In genomic region chr3:58386966-58387365, GRCh38 we compare ENCODE assay signal across 10 cellular contexts. TPM values are rescaled to one million over a fixed set of nuclear protein-coding genes. Genes with fewer than 3 reads are reported as not detected.
DNase-seq lines count a peak whose midpoint lies in the region; ATAC-seq, FAIRE-seq and TF ChIP-seq lines count a peak whose summit lies in the region.
"Had no signal": no experiment of that assay in that cellular context is flagged by ENCODE, and none has a peak within 500 bp of the region (broad histone marks: within the 10 kb centered on the region; RNA-seq: fewer than 3 reads in every experiment).

No MANE protein-coding gene starts in this region.

- H3K4me2 ChIP-seq in GM23248 (ENCODE audit: unreplicated experiment) (peak overlapping the region; percentile 25), astrocyte (ENCODE audit: low read length) (peak overlapping the region; percentile 34)

- no peaks in the 10 kb centered on the region for H3K79me2 ChIP-seq in GM23248 (ENCODE audit: insufficient read depth)
- H3K79me2 ChIP-seq in astrocyte (ENCODE audit: insufficient read depth, low read length), result no peaks in the 10 kb centered on the region

- DNase-seq in GM23248 (peak; percentile 81), astrocyte (ENCODE audit: low read depth) (peak; percentile 83), hypothalamus (lab: John Stamatoyannopoulos, UW) (peak in 36 of 51 donors; percentile 7 to 92 (median 62)), sigmoid colon (no peak), NCI-H1417 treated with DMSO at 0.1 percent for 48 hours (lab: John Stamatoyannopoulos, UW) (no peak)
- DNase-seq in activated CD4-positive, alpha-beta T cell treated with anti-CD3 and anti-CD28 coated beads, Interleukin-2, amount 50 U/mL, for 48 hours, result no peak
- DNase-seq: MV-4-11 had no signal

- peak overlapping the region; percentile 61 for H3K9ac ChIP-seq in GM23248
- peak overlapping the region; percentile 66 for H3K9ac ChIP-seq in astrocyte (ENCODE audit: low read length)

- peaks cover 75% of the 10 kb centered on the region for H3F3A ChIP-seq in GM23248 (ENCODE audit: insufficient read depth)

- H3K36me3 Mint-ChIP-seq in astrocyte (ENCODE audit: low read depth, unreplicated experiment), result no peaks in the 10 kb centered on the region

- intact Hi-C loops in sigmoid colon (cut with DNase I), result no loop called here

- TF ChIP-seq POLR2A in sigmoid colon (IDR thresholded peaks at IDR 0.05), result no peak

- TF ChIP-seq EP300 in sigmoid colon (IDR thresholded peaks at IDR 0.05), result no peak

- 16 to 23% methylated on average over 3 of the region's 3 CpGs for WGBS in GM23248 (ENCODE audit: low coverage in 1 of 2, low lambda C conversion rate in 2 of 2, missing lambda C conversion rate in 2 of 2), 2 experiments
- 69 to 85% methylated on average over 3 of the region's 3 CpGs for WGBS in sigmoid colon, 2 donors

- no peak for ATAC-seq in GM21447 (IDR thresholded peaks at IDR 0.05; ENCODE audit: unreplicated experiment)
- ATAC-seq in GM18873 (IDR thresholded peaks at IDR 0.05; ENCODE audit: low FRiP score, unreplicated experiment), result no peak

- H3K9me2 ChIP-seq in GM23248 (ENCODE audit: insufficient read depth), result no peaks in the 10 kb centered on the region

- H3K4me3 ChIP-seq in GM23248 (no peak overlapping the region), astrocyte (ENCODE audit: insufficient read depth, low read depth, low read length) (no peak overlapping the region), sigmoid colon (no peak overlapping the region)

- peaks cover 57% of the 10 kb centered on the region for H3K4me1 Mint-ChIP-seq in astrocyte (ENCODE audit: low read depth, unreplicated experiment)

- H3K4me1 ChIP-seq in GM23248 (ENCODE audit: insufficient read depth) (peaks cover 68% of the 10 kb centered on the region), astrocyte (ENCODE audit: insufficient read depth, low read length) (peaks cover 59% of the 10 kb centered on the region), sigmoid colon (peaks cover 0 to 70% (median 59%) of the 10 kb centered on the region in 4 donors)

- H3K36me3 ChIP-seq in GM23248 (ENCODE audit: low read depth) (peaks cover 8% of the 10 kb centered on the region; the same call in 1 of the 2 replicates), astrocyte (ENCODE audit: insufficient read depth, low read length) (peaks cover 3% of the 10 kb centered on the region), sigmoid colon (peaks cover 0 to 4% (median 0%) of the 10 kb centered on the region in 4 donors)

- peak overlapping the region; percentile 96 for H3K27ac Mint-ChIP-seq in astrocyte (ENCODE audit: unreplicated experiment)
- H3K27ac Mint-ChIP-seq: activated naive CD4-positive, alpha-beta T cell treated with anti-CD3 and anti-CD28 coated beads, Interleukin-2, amount 50 U/mL, for 24 hours had no signal

- H3K9me3 ChIP-seq in GM23248 (ENCODE audit: low read depth) (no peaks in the 10 kb centered on the region), astrocyte (ENCODE audit: insufficient read depth, low read depth, low read length) (no peaks in the 10 kb centered on the region), sigmoid colon (no peaks in the 10 kb centered on the region)

- FAIRE-seq in astrocyte (lab: Jason Lieb, UNC), result peak; percentile 49

- H3K27ac ChIP-seq in GM23248 (peak overlapping the region; percentile 74), astrocyte (ENCODE audit: low read depth, low read length) (peak overlapping the region; percentile 98), sigmoid colon (peak overlapping the region; percentile 61 to 78 (median 64))

- H4K20me1 ChIP-seq in GM23248 (ENCODE audit: insufficient read depth), result no peaks in the 10 kb centered on the region
- no peaks in the 10 kb centered on the region for H4K20me1 ChIP-seq in astrocyte (ENCODE audit: insufficient read depth, low read length)

- H3K4me3 Mint-ChIP-seq in astrocyte (ENCODE audit: unreplicated experiment), result no peak overlapping the region
- H3K4me3 Mint-ChIP-seq: activated naive CD4-positive, alpha-beta T cell treated with anti-CD3 and anti-CD28 coated beads, Interleukin-2, amount 50 U/mL, for 24 hours had no signal

- H2AFZ ChIP-seq in GM23248, result no peak overlapping the region
- H2AFZ ChIP-seq in astrocyte (ENCODE audit: low read depth, low read length), result no peak overlapping the region

- in situ Hi-C loops in GM23248 (cut with MboI), result no loop called here

- peaks cover 2% of the 10 kb centered on the region for H3K9me3 Mint-ChIP-seq in astrocyte (ENCODE audit: unreplicated experiment)
- H3K9me3 Mint-ChIP-seq: activated naive CD4-positive, alpha-beta T cell treated with anti-CD3 and anti-CD28 coated beads, Interleukin-2, amount 50 U/mL, for 24 hours had no signal

- TF ChIP-seq CTCF in astrocyte (IDR thresholded peaks at IDR 0.05; ENCODE audit: insufficient read depth, low read depth, low read length), result no peak
- no peak for TF ChIP-seq CTCF in sigmoid colon (IDR thresholded peaks at IDR 0.05)

- H3K27me3 Mint-ChIP-seq in astrocyte (ENCODE audit: low read depth, unreplicated experiment), result no peaks in the 10 kb centered on the region
- H3K27me3 Mint-ChIP-seq: activated naive CD4-positive, alpha-beta T cell treated with anti-CD3 and anti-CD28 coated beads, Interleukin-2, amount 50 U/mL, for 24 hours had no signal

- H3K27me3 ChIP-seq in GM23248 (replicated peaks; ENCODE audit: insufficient read depth), result no peaks in the 10 kb centered on the region
- no peaks in the 10 kb centered on the region for H3K27me3 ChIP-seq in astrocyte (ENCODE audit: insufficient read depth, low read length)
- no peaks in the 10 kb centered on the region for H3K27me3 ChIP-seq in sigmoid colon

RNA-seq across cellular contexts. Expression of gene PDHB, which starts 46.7 kb away (rescaled TPM):
- total RNA-seq in GM23248 (2014; rRNA removed; shearing (Covaris generic)), result 108 and 110 TPM in 2 replicates
- polyA plus RNA-seq in GM23248 (2016; fragmentation: Nextera tagmentation; extraction: Ambion mirVana) (119 and 126 TPM in 2 replicates), sigmoid colon (100 to 1,000 TPM in 2 of 3 donors, 10 to 100 TPM in 1; 69.4 to 120 (median 111) TPM)
- total RNA-seq in astrocyte (87.7 and 95.7 TPM in 2 replicates), sigmoid colon (100 to 1,000 TPM in 2 of 4 donors, 10 to 100 TPM in 2; 92.0 to 105 (median 98.9) TPM)

RNA-seq across cellular contexts. Expression of gene PXK, which starts 54.3 kb away (rescaled TPM):
- 30.7 and 33.8 TPM in 2 replicates for total RNA-seq in GM23248 (2014; rRNA removed; shearing (Covaris generic))
- polyA plus RNA-seq in GM23248 (2016; fragmentation: Nextera tagmentation; extraction: Ambion mirVana) (45.1 and 46.2 TPM in 2 replicates), sigmoid colon (10 to 100 TPM in 1 of 3 donors, 1 to 10 TPM in 2; 6.9 to 16.4 (median 8.4) TPM)
- total RNA-seq in astrocyte (10.3 and 10.5 TPM in 2 replicates), sigmoid colon (10 to 100 TPM; 30.3 to 58.7 (median 50.5) TPM)

Comparison
In these comparisons a context has a peak if more than half of its experiments do, and no peak if none do; other contexts are left out.
1. DNase-seq: peak in GM23248 (single experiment), astrocyte (single experiment) and hypothalamus (36 of 51); none in sigmoid colon (single experiment), activated CD4-positive, alpha-beta T cell treated with anti-CD3 and anti-CD28 coated beads, Interleukin-2, amount 50 U/mL, for 48 hours (0 of 2) and NCI-H1417 treated with DMSO at 0.1 percent for 48 hours (single experiment).
2. Peak in every context shown above with its lines, with median percentiles within 50 percentile points of each other: H3K27ac ChIP-seq.